In genomic region chr7:74289660-74290589, GRCh38 we compare ENCODE assay signal across 9 cellular contexts. TPM values are rescaled to one million over a fixed set of nuclear protein-coding genes. Genes with fewer than 3 reads are reported as not detected.
A peak's percentile ranks its signal among the peaks of the same experiment; 100 is the strongest.
DNase-seq lines count a peak whose midpoint lies in the region; ATAC-seq and TF ChIP-seq lines count a peak whose summit lies in the region.
"Had no signal": no experiment of that assay in that cellular context is flagged by ENCODE, and none has a peak within 500 bp of the region (broad histone marks: within the 10 kb centered on the region; RNA-seq: fewer than 3 reads in every experiment).

No MANE protein-coding gene starts in this region.

- DNase-seq in EH (ENCODE audit: low read depth) (peak; percentile 52), activated gamma-delta T cell (lab: John Stamatoyannopoulos, UW) (peak; percentile 23), germinal center (ENCODE audit: low spot score) (peak; percentile 46), osteocyte (ENCODE audit: extremely low spot score, unreplicated experiment) (no peak), HPDE6-E6E7 (ENCODE audit: extremely low spot score) (no peak), NCI-H2171 (lab: John Stamatoyannopoulos, UW) (no peak)

- no peak for TF ChIP-seq EP300 in Ishikawa (IDR thresholded peaks at IDR 0.05; ENCODE audit: borderline replicate concordance)

- H3K4me3 Mint-ChIP-seq in osteocyte (ENCODE audit: unreplicated experiment) = peak overlapping the region; percentile 76

- TF ChIP-seq CTCF in osteocyte (IDR thresholded peaks at IDR 0.05) = no peak

- H3K27me3 Mint-ChIP-seq in osteocyte (ENCODE audit: unreplicated experiment) = no peaks in the 10 kb centered on the region

- no peak for ATAC-seq in GM21576 (IDR thresholded peaks at IDR 0.05; ENCODE audit: unreplicated experiment)

- TF ChIP-seq RAD21 in Ishikawa (IDR thresholded peaks at IDR 0.05; ENCODE audit: low read depth) = no peak

- H3K36me3 Mint-ChIP-seq in osteocyte (ENCODE audit: unreplicated experiment) = no peaks in the 10 kb centered on the region

- H3K4me1 Mint-ChIP-seq in osteocyte (ENCODE audit: unreplicated experiment) = peaks cover 37% of the 10 kb centered on the region

- H3K9me3 Mint-ChIP-seq in osteocyte (ENCODE audit: unreplicated experiment) = no peaks in the 10 kb centered on the region
- H3K9me3 Mint-ChIP-seq: T-helper 1 cell treated with Interleukin-12 subunit alpha and Interleukin-12 subunit beta and Interleukin-4 antibody, amounts not matched to agents 30 μg/mL and 1 μg/mL, for 36 hours had no signal

- no peak overlapping the region for H3K27ac Mint-ChIP-seq in osteocyte (ENCODE audit: unreplicated experiment)

TF ChIP-seq in Ishikawa, 13 proteins besides CTCF, POLR2A, EP300 and RAD21:
- no peak for TF ChIP-seq YY1 (IDR thresholded peaks at IDR 0.05; ENCODE audit: low read depth)
- TF ChIP-seq ZBTB7A (IDR thresholded peaks at IDR 0.05; ENCODE audit: low read depth) = peak; percentile 65; the same call in 1 of the 2 replicates
TF ChIP-seq in Ishikawa: peak in this region for 1.

RNA-seq across cellular contexts. Expression of gene CLIP2, which starts 0.7 kb away (rescaled TPM):
- 40.7 and 44.3 TPM in 2 replicates for total RNA-seq in osteocyte

RNA-seq across cellular contexts. Expression of gene RFC2, which starts 35.7 kb away (rescaled TPM):
- 13.5 and 13.8 TPM in 2 replicates for total RNA-seq in osteocyte

Comparison
In these comparisons a context has a peak if more than half of its experiments do, and no peak if none do; other contexts are left out.
1. DNase-seq: peak in EH (single experiment), activated gamma-delta T cell (single experiment) and germinal center (single experiment); none in osteocyte (single experiment), HPDE6-E6E7 (single experiment) and NCI-H2171 (single experiment).